ENCODE assay signal across 1 cellular context in the genomic region with DNA sequence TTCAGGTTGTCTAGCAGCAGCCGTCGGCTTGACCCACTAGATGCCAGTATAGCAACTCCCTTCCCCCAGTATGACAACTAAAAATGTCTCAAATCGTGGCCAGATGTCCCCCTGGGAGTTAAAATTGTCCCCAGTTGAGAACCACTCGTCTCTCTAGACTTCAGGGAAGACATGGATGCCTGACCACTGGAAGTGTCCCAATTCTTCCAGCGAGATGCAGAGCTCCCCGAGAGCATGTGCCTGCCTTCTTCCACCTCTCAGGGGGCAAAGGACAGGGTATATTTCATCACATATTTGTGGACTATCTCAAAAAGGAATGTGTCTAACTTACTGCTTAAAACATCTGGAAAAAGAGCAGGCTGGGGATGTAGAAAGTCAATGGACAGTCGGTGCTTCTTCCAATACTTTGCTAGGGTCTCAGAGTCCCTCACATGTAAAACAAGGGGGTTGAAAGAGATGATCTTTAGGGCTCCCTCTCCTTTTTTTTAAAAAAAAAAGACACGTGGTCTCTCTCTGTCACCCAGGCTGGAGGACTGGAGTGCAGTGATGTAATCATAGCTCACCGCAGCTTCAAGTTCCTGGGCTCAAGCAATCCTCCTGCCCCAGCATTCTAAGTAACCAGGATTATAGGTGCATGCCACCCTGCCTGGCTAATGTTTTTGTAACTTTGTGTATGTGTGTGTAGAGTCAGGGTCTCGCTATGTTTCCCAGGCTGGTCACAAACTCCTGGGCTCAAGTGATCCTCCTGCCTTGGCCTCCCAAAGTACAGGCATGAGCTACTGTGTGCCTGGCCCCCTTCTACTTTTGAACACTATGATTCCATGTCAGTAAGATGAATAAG.
TF ChIP-seq lines count a peak whose summit lies in the region.

No MANE protein-coding gene starts in this region.

TF ChIP-seq in IMR-90, 13 proteins besides CTCF, POLR2A, EP300 and RAD21 (continued from another document):
- TF ChIP-seq NFE2L2 (IDR thresholded peaks at IDR 0.05; ENCODE audit: low read depth, low read length) (no peak), SMC3 (IDR thresholded peaks at IDR 0.05; ENCODE audit: low read depth, low read length) (no peak), MXI1 (IDR thresholded peaks at IDR 0.05; ENCODE audit: borderline replicate concordance, low read depth, low read length) (no peak), CEBPB (IDR thresholded peaks at IDR 0.05; ENCODE audit: low read depth, low read length) (peak; percentile 45; the same call in 1 of the 2 replicates), MAZ (IDR thresholded peaks at IDR 0.05; ENCODE audit: borderline replicate concordance, low read depth, low read length) (no peak), MAFK (IDR thresholded peaks at IDR 0.05; ENCODE audit: low read depth, low read length) (no peak)
